ENCODE assay signal across 8 cellular contexts in the genomic region with DNA sequence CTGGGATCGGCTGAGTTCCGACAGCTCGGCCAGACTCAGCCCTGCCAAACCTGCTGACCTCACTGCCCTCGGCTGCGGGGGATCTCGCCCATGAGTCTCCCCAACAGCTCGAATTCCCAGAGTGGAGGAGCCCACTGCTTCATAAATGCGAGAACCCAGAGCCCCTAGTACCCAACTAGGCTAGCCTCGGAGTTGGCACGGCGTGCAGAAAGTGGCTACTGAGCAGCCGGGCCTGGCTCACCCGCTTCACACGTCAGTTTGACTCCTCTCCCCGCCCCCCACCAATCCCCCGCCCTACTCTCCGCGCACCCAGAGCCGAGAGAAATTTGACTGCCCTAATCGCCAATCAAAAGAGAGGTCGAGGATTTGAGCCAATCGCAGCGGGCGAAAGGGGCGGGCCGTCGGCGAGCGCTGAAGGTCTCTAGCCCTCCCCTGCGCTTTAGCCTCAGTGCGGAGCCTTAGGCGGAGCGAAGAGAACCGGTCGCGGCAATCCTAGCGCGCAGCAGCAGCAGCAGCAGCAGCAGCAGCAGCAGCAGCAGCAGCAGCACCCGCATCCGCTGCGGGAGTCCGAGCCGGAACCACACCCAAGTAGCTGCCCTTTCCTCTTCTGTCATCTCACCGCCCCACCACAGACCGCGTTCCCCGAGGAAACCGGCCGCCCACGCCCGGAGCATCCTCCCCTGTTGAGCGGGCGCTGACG. TPM values are rescaled to one million over a fixed set of nuclear protein-coding genes. Genes with fewer than 3 reads are reported as not detected.
DNase-seq lines count a peak whose midpoint lies in the region; ATAC-seq, FAIRE-seq and TF ChIP-seq lines count a peak whose summit lies in the region.

TSS of gene GLS (plus strand) at position 448 of the 700 bp plus-strand sequence. CDS start 264 bp downstream, outside the sequence.

- in situ Hi-C loops in ACHN (cut with HindIII; ENCODE audit: low pct_ligation_motif_present, low pct_unique_long_range_greater_than_20kb, low sequenced_read_pairs) = no loop called here
- in situ Hi-C loops in mammary epithelial cell (cut with MboI; ENCODE audit: low sequenced_read_pairs in 2 of 2) = no loop called here

- peaks cover 8% of the 10 kb centered on the region for H3K4me1 ChIP-seq in mammary epithelial cell (ENCODE audit: insufficient read depth, low read length)
- H3K4me1 ChIP-seq in small intestine (ENCODE audit: control insufficient read depth in 2 of 2, insufficient read depth in 1 of 2, low read depth in 1 of 2, low read length in 1 of 2) = no peaks in the 10 kb centered on the region

- DNase-seq in ACHN (peak; percentile 99), NCI-H2227 (lab: John Stamatoyannopoulos, UW; ENCODE audit: unreplicated experiment) (peak; percentile 99), WERI-Rb-1 (peak; percentile 96), mammary epithelial cell (peak; percentile 97), iPS-NIHi11 (ENCODE audit: low spot score) (peak; percentile 96), small intestine (peak; percentile 99)

- ATAC-seq in GM18873 (IDR thresholded peaks at IDR 0.05; ENCODE audit: low FRiP score, unreplicated experiment) (peak; percentile 71), HG03139 (IDR thresholded peaks at IDR 0.05; ENCODE audit: unreplicated experiment) (peak; percentile 74)

- peak within 1 kb of the TSS; percentile 88 for H3K9ac ChIP-seq in mammary epithelial cell (ENCODE audit: insufficient read depth, low read length)

- dilution Hi-C loops in mammary epithelial cell (cut with HindIII; ENCODE audit: low sequenced_read_pairs) = no loop called here

- TF ChIP-seq CTCF in WERI-Rb-1 (IDR thresholded peaks at IDR 0.05; ENCODE audit: low read depth, low read length) = no peak
- no peak for TF ChIP-seq CTCF in mammary epithelial cell (conservative IDR thresholded peaks at IDR 0.05 in 1 of 2, IDR thresholded peaks at IDR 0.05 in 1 of 2; ENCODE audit: extremely low read depth in 1 of 2, insufficient read depth in 1 of 2, low read depth in 1 of 2, low read length in 2 of 2)

- H3K4me3 ChIP-seq in WERI-Rb-1 (ENCODE audit: low read depth, low read length) (peak within 1 kb of the TSS; percentile 71), mammary epithelial cell (replicated peaks in 1 of 3; ENCODE audit: insufficient read depth in 1 of 3, low read depth in 2 of 3, low read length in 3 of 3) (peak within 1 kb of the TSS; percentile 74 to 93 (median 76)), small intestine (ENCODE audit: low read depth in 1 of 2, low read length in 2 of 2) (peak within 1 kb of the TSS; percentile 97 to 99)

- 2% methylated on average over 32 of the region's 54 CpGs for WGBS in mammary epithelial cell (ENCODE audit: low coverage, missing lambda C conversion rate)
- 0 to 1% (median 0%) methylated on average over 54 of the region's 54 CpGs for WGBS in small intestine, 3 donors

- FAIRE-seq in small intestine (lab: Jason Lieb, UNC) = no peak

- CTCF ChIA-PET in mammary epithelial cell (lab: Charles Lee; ENCODE audit: low non-redundant PET) = interaction anchor here (0.8 kb wide), 1 partner anchor 30 kb away, joined by 6 read pairs; no protein-coding TSS in a partner anchor

- H2AFZ ChIP-seq in mammary epithelial cell (ENCODE audit: low read depth, low read length) = peak within 1 kb of the TSS; percentile 95

- no TSS peak for BruUV-seq in mammary epithelial cell (replicated peaks; lab: Mats Ljungman, UMichigan)

- H3K27ac ChIP-seq in WERI-Rb-1 (peak within 1 kb of the TSS; percentile 71), mammary epithelial cell (ENCODE audit: insufficient read depth, low read depth, low read length) (peak within 1 kb of the TSS; percentile 82), small intestine (ENCODE audit: low read depth in 1 of 2, low read length in 1 of 2) (peak within 1 kb of the TSS; percentile 88 to 96)

- H3K27me3 ChIP-seq in WERI-Rb-1 (ENCODE audit: insufficient read depth, low read depth, severe bottlenecking) (no peaks in the 10 kb centered on the region), mammary epithelial cell (ENCODE audit: insufficient read depth, low read length) (no peaks in the 10 kb centered on the region), small intestine (ENCODE audit: control insufficient read depth in 2 of 2, insufficient read depth in 2 of 2, low read length in 2 of 2) (no peaks in the 10 kb centered on the region)

- peak within 1 kb of the TSS; percentile 98 for H3K4me2 ChIP-seq in mammary epithelial cell (ENCODE audit: insufficient read depth, low read depth, low read length)

- intact Hi-C loops in mammary epithelial cell (cut with micrococcal nuclease) = loop anchor here (1.0 to 5.0 kb wide), 4 partner anchors 21 to 132 kb away; partner anchors contain the start of gene STAT1

- peaks cover 14% of the 10 kb centered on the region for H4K20me1 ChIP-seq in mammary epithelial cell (ENCODE audit: insufficient read depth, low read length)

- H3K36me3 ChIP-seq in WERI-Rb-1 (peaks cover 4% of the 10 kb centered on the region; the same call in 1 of the 2 replicates), mammary epithelial cell (ENCODE audit: insufficient read depth, low read length) (no peaks in the 10 kb centered on the region), small intestine (ENCODE audit: control insufficient read depth in 2 of 2, insufficient read depth in 2 of 2, low read length in 2 of 2) (no peaks in the 10 kb centered on the region)

- H3K79me2 ChIP-seq in mammary epithelial cell (ENCODE audit: insufficient read depth, low read length) = peaks cover 56% of the 10 kb centered on the region

- H3K9me3 ChIP-seq in WERI-Rb-1 (ENCODE audit: severe bottlenecking) (no peaks in the 10 kb centered on the region), mammary epithelial cell (replicated peaks; ENCODE audit: insufficient read depth, low read length) (no peaks in the 10 kb centered on the region), small intestine (ENCODE audit: control insufficient read depth, low read depth) (no peaks in the 10 kb centered on the region)

RNA-seq across cellular contexts. Expression of gene GLS, which starts in this region (rescaled TPM):
- 100 to 1,000 TPM; 166 to 403 TPM for total RNA-seq in mammary epithelial cell
- polyA plus RNA-seq in mammary epithelial cell (35.5 TPM), small intestine (10 to 100 TPM; 39.3 to 54.1 (median 43.2) TPM)
- polyA minus RNA-seq in mammary epithelial cell = 408 TPM

Comparison
In these comparisons a context has a peak if more than half of its experiments do, and no peak if none do; other contexts are left out.
1. Peak in every context shown above with its lines: DNase-seq, ATAC-seq, H3K4me3 ChIP-seq and H3K27ac ChIP-seq.